In genomic region chr20:48727226-48727625, GRCh38 we compare ENCODE assay signal across 17 cellular contexts.
DNase-seq lines count a peak whose midpoint lies in the region; ATAC-seq and TF ChIP-seq lines count a peak whose summit lies in the region.
"Had no signal": no experiment of that assay in that cellular context is flagged by ENCODE, and none has a peak within 500 bp of the region (broad histone marks: within the 10 kb centered on the region; RNA-seq: fewer than 3 reads in every experiment).

No MANE protein-coding gene starts in this region.

- CTCF ChIA-PET in activated CD4-positive, alpha-beta memory T cell treated with anti-CD3 and anti-CD28 coated beads for 36 hours (lab: Charles Lee) = interaction anchor here (1.6 kb wide), 1 partner anchor 70 kb away, joined by 3 read pairs; no protein-coding TSS in a partner anchor
- CTCF ChIA-PET in activated CD4-positive, alpha-beta memory T cell treated with anti-CD3 and anti-CD28 coated beads, Interleukin-2, amount 10 ng/mL, durations not matched to agents 7 days and 5 days (lab: Charles Lee) = no interaction called here
- CTCF ChIA-PET in HEK293T (lab: Yijun Ruan, JAX) = no interaction called here

- H3K27me3 ChIP-seq in layer of hippocampus (ENCODE audit: control insufficient read depth, insufficient read depth, low read length) = no peaks in the 10 kb centered on the region
- H3K27me3 ChIP-seq: BLaER1 treated with 17β-estradiol and CSF1 and Interleukin-3, amounts not matched to agents 10 nM and 100 nM had no signal

- no peak overlapping the region for H3K4me3 Mint-ChIP-seq in activated CD4-positive, alpha-beta memory T cell treated with anti-CD3 and anti-CD28 coated beads for 36 hours
- H3K4me3 Mint-ChIP-seq in activated CD4-positive, alpha-beta memory T cell treated with anti-CD3 and anti-CD28 coated beads, Interleukin-2, amount 10 ng/mL, durations not matched to agents 7 days and 5 days = no peak overlapping the region
- no peak overlapping the region for H3K4me3 Mint-ChIP-seq in brain
- H3K4me3 Mint-ChIP-seq: IgD-negative memory B cell had no signal

- peaks cover 44% of the 10 kb centered on the region for H3K4me1 Mint-ChIP-seq in activated CD4-positive, alpha-beta memory T cell treated with anti-CD3 and anti-CD28 coated beads for 36 hours (ENCODE audit: low read depth)
- peaks cover 56% of the 10 kb centered on the region for H3K4me1 Mint-ChIP-seq in activated CD4-positive, alpha-beta memory T cell treated with anti-CD3 and anti-CD28 coated beads, Interleukin-2, amount 10 ng/mL, durations not matched to agents 7 days and 5 days
- peaks cover 90% of the 10 kb centered on the region for H3K4me1 Mint-ChIP-seq in brain

- no peak for DNase-seq in activated CD4-positive, alpha-beta memory T cell treated with anti-CD3 and anti-CD28 coated beads for 36 hours
- no peak for DNase-seq in activated CD4-positive, alpha-beta memory T cell treated with anti-CD3 and anti-CD28 coated beads, Interleukin-2, amount 10 ng/mL, durations not matched to agents 7 days and 5 days
- DNase-seq in substantia nigra (lab: John Stamatoyannopoulos, UW) = no peak
- DNase-seq in HEK293T (ENCODE audit: extremely low spot score) = no peak
- DNase-seq in AG08395 (ENCODE audit: low spot score) = no peak
- DNase-seq: DMS79 treated with DMSO at 0.1 percent for 48 hours, GM23248, NCI-H1417, NCI-H1930, NCI-H2171 treated with DMSO at 0.1 percent for 48 hours, NCI-H510A had no signal

- no peak for ATAC-seq in GM18870 (IDR thresholded peaks at IDR 0.05; ENCODE audit: unreplicated experiment)

- TF ChIP-seq CTCF in brain (conservative IDR thresholded peaks at IDR 0.05) = no peak

- no peaks in the 10 kb centered on the region for H3K27me3 Mint-ChIP-seq in activated CD4-positive, alpha-beta memory T cell treated with anti-CD3 and anti-CD28 coated beads for 36 hours
- no peaks in the 10 kb centered on the region for H3K27me3 Mint-ChIP-seq in activated CD4-positive, alpha-beta memory T cell treated with anti-CD3 and anti-CD28 coated beads, Interleukin-2, amount 10 ng/mL, durations not matched to agents 7 days and 5 days
- peaks cover 7% of the 10 kb centered on the region for H3K27me3 Mint-ChIP-seq in brain
- H3K27me3 Mint-ChIP-seq: IgD-negative memory B cell had no signal

- intact Hi-C loops in activated CD4-positive, alpha-beta memory T cell treated with anti-CD3 and anti-CD28 coated beads for 36 hours (cut with micrococcal nuclease) = no loop called here

- peak overlapping the region; percentile 35 for H3K27ac Mint-ChIP-seq in activated CD4-positive, alpha-beta memory T cell treated with anti-CD3 and anti-CD28 coated beads for 36 hours
- H3K27ac Mint-ChIP-seq in activated CD4-positive, alpha-beta memory T cell treated with anti-CD3 and anti-CD28 coated beads, Interleukin-2, amount 10 ng/mL, durations not matched to agents 7 days and 5 days = no peak overlapping the region
- H3K27ac Mint-ChIP-seq in brain = peak overlapping the region; percentile 78 to 96 (median 91)

- H3K27ac ChIP-seq in layer of hippocampus (ENCODE audit: low read depth, low read length) = peak overlapping the region; percentile 98
- H3K27ac ChIP-seq in substantia nigra (ENCODE audit: low read depth, low read length, poor library complexity, severe bottlenecking) = peak overlapping the region; percentile 96
- H3K27ac ChIP-seq: 22Rv1, GM23248 had no signal

- no peaks in the 10 kb centered on the region for H3K9me3 Mint-ChIP-seq in activated CD4-positive, alpha-beta memory T cell treated with anti-CD3 and anti-CD28 coated beads for 36 hours
- H3K9me3 Mint-ChIP-seq in activated CD4-positive, alpha-beta memory T cell treated with anti-CD3 and anti-CD28 coated beads, Interleukin-2, amount 10 ng/mL, durations not matched to agents 7 days and 5 days = no peaks in the 10 kb centered on the region
- H3K9me3 Mint-ChIP-seq in brain = peaks cover 0 to 5% (median 0%) of the 10 kb centered on the region in 5 experiments
- H3K9me3 Mint-ChIP-seq: IgD-negative memory B cell had no signal

- H3K36me3 Mint-ChIP-seq in activated CD4-positive, alpha-beta memory T cell treated with anti-CD3 and anti-CD28 coated beads for 36 hours = peaks cover 41% of the 10 kb centered on the region
- peaks cover 78% of the 10 kb centered on the region for H3K36me3 Mint-ChIP-seq in activated CD4-positive, alpha-beta memory T cell treated with anti-CD3 and anti-CD28 coated beads, Interleukin-2, amount 10 ng/mL, durations not matched to agents 7 days and 5 days (ENCODE audit: low read depth)
- H3K36me3 Mint-ChIP-seq in brain = peaks cover 11% of the 10 kb centered on the region

- POLR2A ChIA-PET in activated CD4-positive, alpha-beta memory T cell treated with anti-CD3 and anti-CD28 coated beads for 36 hours (lab: Charles Lee) = no interaction called here
- POLR2A ChIA-PET in activated CD4-positive, alpha-beta memory T cell treated with anti-CD3 and anti-CD28 coated beads, Interleukin-2, amount 10 ng/mL, durations not matched to agents 7 days and 5 days (lab: Charles Lee) = interaction anchor here (1.0 kb wide), 1 partner anchor 99 kb away, joined by 3 read pairs; no protein-coding TSS in a partner anchor
- POLR2A ChIA-PET in HEK293T (lab: Yijun Ruan, JAX) = no interaction called here

TF ChIP-seq in HEK293T, 16 proteins besides CTCF, POLR2A, EP300 and RAD21:
- TF ChIP-seq FOXK2 (IDR thresholded peaks at IDR 0.05) = no peak
- TF ChIP-seq SUZ12 (IDR thresholded peaks at IDR 0.05) = no peak
- no peak for TF ChIP-seq FOXA1 (IDR thresholded peaks at IDR 0.05)
- no peak for TF ChIP-seq ELF4 (IDR thresholded peaks at IDR 0.05)
- TF ChIP-seq L3MBTL2 (conservative IDR thresholded peaks at IDR 0.05) = no peak
- TF ChIP-seq PKNOX1 (IDR thresholded peaks at IDR 0.05) = no peak
- TF ChIP-seq FOXM1 (IDR thresholded peaks at IDR 0.05; ENCODE audit: borderline replicate concordance) = no peak
- no peak for TF ChIP-seq HDGF (IDR thresholded peaks at IDR 0.05; ENCODE audit: borderline replicate concordance)
- TF ChIP-seq BHLHE40 (IDR thresholded peaks at IDR 0.05; ENCODE audit: borderline replicate concordance) = no peak
